11 cellular contexts compared by ENCODE assay signal in genomic region chr16:8751481-8752311, GRCh38. TPM values are rescaled to one million over a fixed set of nuclear protein-coding genes. Genes with fewer than 3 reads are reported as not detected.
A peak's percentile ranks its signal among the peaks of the same experiment; 100 is the strongest.
DNase-seq lines count a peak whose midpoint lies in the region; ATAC-seq and TF ChIP-seq lines count a peak whose summit lies in the region.
"Had no signal": no experiment of that assay in that cellular context is flagged by ENCODE, and none has a peak within 500 bp of the region (broad histone marks: within the 10 kb centered on the region; RNA-seq: fewer than 3 reads in every experiment).

No MANE protein-coding gene starts in this region.

- intact Hi-C loops in gastrocnemius medialis (cut with DNase I; ENCODE audit: low total_unique reads) = no loop called here

- H3K27me3 ChIP-seq in gastrocnemius medialis = no peaks in the 10 kb centered on the region
- H3K27me3 ChIP-seq: colonic mucosa, upper lobe of right lung had no signal

- ATAC-seq in GM18520 (IDR thresholded peaks at IDR 0.05; ENCODE audit: unreplicated experiment) (no peak), gastrocnemius medialis (no peak)
- ATAC-seq: upper lobe of right lung had no signal

- in situ Hi-C loops in astrocyte of the spinal cord (cut with HindIII; ENCODE audit: low sequenced_read_pairs) (no loop called here), gastrocnemius medialis (cut with MboI; ENCODE audit: low sequenced_read_pairs in 4 of 4) (no loop called here)

- no peak for TF ChIP-seq CTCF in HFF-Myc (IDR thresholded peaks at IDR 0.05; ENCODE audit: low read depth, low read length, missing control alignments)
- TF ChIP-seq CTCF in astrocyte of the spinal cord (IDR thresholded peaks at IDR 0.05; ENCODE audit: low read depth, low read length) = no peak
- no peak for TF ChIP-seq CTCF in gastrocnemius medialis (IDR thresholded peaks at IDR 0.05 in 4 of 5, conservative IDR thresholded peaks at IDR 0.05 in 1 of 5)

- H3K9me3 ChIP-seq in gastrocnemius medialis = no peaks in the 10 kb centered on the region
- H3K9me3 ChIP-seq: colonic mucosa, upper lobe of right lung had no signal

- DNase-seq in A172 (ENCODE audit: low spot score) (peak; percentile 92), HFF-Myc (ENCODE audit: extremely low read depth, low read depth) (peak; percentile 20), astrocyte of the spinal cord (ENCODE audit: low read depth, low spot score) (peak; percentile 53), iPS-NIHi7 (ENCODE audit: extremely low spot score) (peak; percentile 42), retina (no peak), amygdala (lab: John Stamatoyannopoulos, UW) (no peak), gastrocnemius medialis (no peak)
- DNase-seq: colonic mucosa, upper lobe of right lung had no signal

- H3K27ac ChIP-seq in gastrocnemius medialis = no peak overlapping the region
- H3K27ac ChIP-seq: C4-2B, colonic mucosa, upper lobe of right lung had no signal

- no peak for TF ChIP-seq POLR2A in gastrocnemius medialis (IDR thresholded peaks at IDR 0.05)

- no peaks in the 10 kb centered on the region for H3K4me1 ChIP-seq in gastrocnemius medialis
- H3K4me1 ChIP-seq: colonic mucosa, upper lobe of right lung had no signal

- H3K36me3 ChIP-seq in gastrocnemius medialis = no peaks in the 10 kb centered on the region
- H3K36me3 ChIP-seq: colonic mucosa had no signal

- H3K4me3 ChIP-seq in HFF-Myc (replicated peaks; ENCODE audit: low read depth, low read length) (no peak overlapping the region), astrocyte of the spinal cord (ENCODE audit: low read depth, low read length) (no peak overlapping the region), gastrocnemius medialis (no peak overlapping the region)
- H3K4me3 ChIP-seq: colonic mucosa, upper lobe of right lung had no signal

RNA-seq across cellular contexts. Expression of gene TMEM186, which starts 45.7 kb away (rescaled TPM):
- total RNA-seq in A172 (2014; rRNA removed; shearing (Covaris generic)) = 5.9 and 8.0 TPM in 2 replicates
- 10 to 100 TPM; 10.2 to 16.9 (median 11.9) TPM for total RNA-seq in gastrocnemius medialis

RNA-seq across cellular contexts. Expression of gene PMM2, which starts 45.9 kb away (rescaled TPM):
- 34.7 and 43.8 TPM in 2 replicates for total RNA-seq in A172 (2014; rRNA removed; shearing (Covaris generic))
- total RNA-seq in gastrocnemius medialis = 10 to 100 TPM; 10.4 to 20.9 (median 16.6) TPM

Comparison
In these comparisons a context has a peak if more than half of its experiments do, and no peak if none do; other contexts are left out.
1. DNase-seq: peak in A172 (single experiment), HFF-Myc (single experiment), astrocyte of the spinal cord (single experiment) and iPS-NIHi7 (single experiment); none in retina (single experiment), amygdala (0 of 56) and gastrocnemius medialis (0 of 2).